In the genomic region with DNA sequence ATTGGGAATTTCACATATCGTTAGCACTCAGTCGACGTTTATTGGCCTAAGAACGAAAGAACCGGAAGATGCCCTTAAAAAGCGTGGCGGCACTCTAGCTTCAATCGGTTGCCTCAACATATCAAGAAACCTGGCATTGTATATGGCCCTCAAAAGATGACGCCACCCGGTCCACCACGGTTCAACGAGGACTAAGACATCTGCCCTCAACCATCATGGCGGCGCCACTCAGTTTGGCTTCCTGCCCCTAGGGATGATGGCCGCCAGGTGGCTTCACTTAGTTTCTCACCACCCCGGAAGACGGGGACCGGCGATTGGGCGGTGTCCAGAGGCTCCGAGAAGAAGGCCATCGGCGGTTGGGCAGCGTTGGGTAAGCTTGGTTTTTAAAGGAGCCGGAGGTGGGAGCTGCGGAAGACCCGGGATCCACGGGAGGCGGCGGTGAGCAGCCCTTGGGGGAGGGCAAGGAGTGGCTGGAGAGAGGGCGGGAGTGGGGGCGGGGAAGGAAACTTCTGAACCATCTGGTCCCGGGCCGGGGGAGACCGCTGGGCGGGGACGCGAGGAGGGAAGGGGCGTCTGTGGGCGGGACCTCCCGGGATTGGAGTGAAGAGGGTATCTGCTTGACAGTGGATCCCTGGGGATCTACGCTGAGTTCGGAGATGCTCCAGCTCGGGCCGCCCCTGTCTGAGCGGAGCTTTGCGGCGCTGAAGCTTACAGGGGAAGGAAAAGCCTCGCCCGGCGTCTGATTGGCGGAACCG, we compare ENCODE assay signal across 1 cellular context.
TF ChIP-seq lines count a peak whose summit lies in the region.

PRR14 (plus strand) TSS at position 592 of the 755 bp plus-strand sequence. CDS start 686 bp downstream, outside the sequence.

TF ChIP-seq in HepG2, 621 proteins besides CTCF, POLR2A, EP300 and RAD21 (continued from another document and continues in another):
- TF ChIP-seq, protein P1, sequence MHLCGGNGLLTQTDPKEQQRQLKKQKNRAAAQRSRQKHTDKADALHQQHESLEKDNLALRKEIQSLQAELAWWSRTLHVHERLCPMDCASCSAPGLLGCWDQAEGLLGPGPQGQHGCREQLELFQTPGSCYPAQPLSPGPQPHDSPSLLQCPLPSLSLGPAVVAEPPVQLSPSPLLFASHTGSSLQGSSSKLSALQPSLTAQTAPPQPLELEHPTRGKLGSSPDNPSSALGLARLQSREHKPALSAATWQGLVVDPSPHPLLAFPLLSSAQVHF (CRISPR knock-in tag; IDR thresholded peaks at IDR 0.05), result no peak
- TF ChIP-seq BORCS8-MEF2B (CRISPR knock-in tag; IDR thresholded peaks at IDR 0.05) (no peak), MYNN (CRISPR knock-in tag; IDR thresholded peaks at IDR 0.05; ENCODE audit: low read depth) (no peak), FOXK2 (IDR thresholded peaks at IDR 0.05) (no peak), ZNF619 (CRISPR knock-in tag; IDR thresholded peaks at IDR 0.05) (no peak), ONECUT2 (CRISPR knock-in tag; IDR thresholded peaks at IDR 0.05) (no peak), ZIK1 (CRISPR knock-in tag; IDR thresholded peaks at IDR 0.05; ENCODE audit: borderline replicate concordance, low read depth) (0 out of 2 replicates have a peak, but pooled peaks have one; percentile 48), SMC3 (IDR thresholded peaks at IDR 0.05; ENCODE audit: low read length) (no peak), ATF7 (IDR thresholded peaks at IDR 0.05) (no peak), ATF7 (CRISPR knock-in tag; IDR thresholded peaks at IDR 0.05) (peak; percentile 77; the same call in 1 of the 2 replicates), HMGXB4 (CRISPR knock-in tag; IDR thresholded peaks at IDR 0.05; ENCODE audit: borderline replicate concordance in 1 of 2, low read depth in 1 of 2) (peak; percentile 52 to 74), MTERF4 (CRISPR knock-in tag; IDR thresholded peaks at IDR 0.05) (no peak; the same call in 1 of the 2 replicates), ZBTB37 (CRISPR knock-in tag; IDR thresholded peaks at IDR 0.05) (no peak), NFE2L2 (IDR thresholded peaks at IDR 0.05; ENCODE audit: low read length) (no peak), KMT2A (CRISPR knock-in tag; IDR thresholded peaks at IDR 0.05) (no peak), HOXA9 (CRISPR knock-in tag; IDR thresholded peaks at IDR 0.05; ENCODE audit: borderline replicate concordance) (0 out of 2 replicates have a peak, but pooled peaks have one; percentile 40), NFRKB (IDR thresholded peaks at IDR 0.05) (peak; percentile 82), FOSL2 (CRISPR knock-in tag; IDR thresholded peaks at IDR 0.05) (peak; percentile 65), ZNF891 (CRISPR knock-in tag; IDR thresholded peaks at IDR 0.05) (no peak; the same call in 1 of the 2 replicates), ZNF446 (CRISPR knock-in tag; IDR thresholded peaks at IDR 0.05) (no peak; the same call in 1 of the 2 replicates), ZNF83 (CRISPR knock-in tag; IDR thresholded peaks at IDR 0.05; ENCODE audit: borderline replicate concordance) (no peak), ZNF296 (CRISPR knock-in tag; conservative IDR thresholded peaks at IDR 0.05) (no peak), FOXO1 (CRISPR knock-in tag; IDR thresholded peaks at IDR 0.05) (no peak), MLXIP (CRISPR knock-in tag; IDR thresholded peaks at IDR 0.05; ENCODE audit: borderline replicate concordance) (no peak), ZNF720 (CRISPR knock-in tag; IDR thresholded peaks at IDR 0.05) (no peak), IKZF4 (CRISPR knock-in tag; IDR thresholded peaks at IDR 0.05; ENCODE audit: borderline replicate concordance, low read depth, not compliant biosample characterization) (no peak), ZNF552 (CRISPR knock-in tag; IDR thresholded peaks at IDR 0.05; ENCODE audit: borderline replicate concordance) (peak; percentile 50; the same call in 1 of the 2 replicates), NONO (IDR thresholded peaks at IDR 0.05) (no peak), NONO (CRISPR knock-in tag; conservative IDR thresholded peaks at IDR 0.05) (peak; percentile 93), ZNF24 (IDR thresholded peaks at IDR 0.05) (no peak), THAP11 (CRISPR knock-in tag; IDR thresholded peaks at IDR 0.05) (peak; percentile 95), TARDBP (CRISPR knock-in tag; IDR thresholded peaks at IDR 0.05) (peak; percentile 89), NCOA5 (CRISPR knock-in tag; IDR thresholded peaks at IDR 0.05) (no peak), MZF1 (CRISPR knock-in tag; IDR thresholded peaks at IDR 0.05; ENCODE audit: borderline replicate concordance) (no peak), PTBP1 (IDR thresholded peaks at IDR 0.05; ENCODE audit: low read depth, low read length, poor library complexity, severe bottlenecking) (peak; percentile 96), ZFP37 (CRISPR knock-in tag; IDR thresholded peaks at IDR 0.05; ENCODE audit: borderline replicate concordance) (no peak), ZNF782 (CRISPR knock-in tag; IDR thresholded peaks at IDR 0.05; ENCODE audit: borderline replicate concordance) (peak; percentile 11; the same call in 1 of the 2 replicates), GATAD1 (CRISPR knock-in tag; IDR thresholded peaks at IDR 0.05) (peak; percentile 77), PAF1 (CRISPR knock-in tag; IDR thresholded peaks at IDR 0.05) (no peak), ZFP36L2 (CRISPR knock-in tag; IDR thresholded peaks at IDR 0.05) (no peak), ZNF589 (CRISPR knock-in tag; conservative IDR thresholded peaks at IDR 0.05) (no peak), ZFP90 (CRISPR knock-in tag; IDR thresholded peaks at IDR 0.05; ENCODE audit: borderline replicate concordance) (no peak), ZNF496 (CRISPR knock-in tag; IDR thresholded peaks at IDR 0.05; ENCODE audit: insufficient replicate concordance) (no peak)
- TF ChIP-seq, protein P2, sequence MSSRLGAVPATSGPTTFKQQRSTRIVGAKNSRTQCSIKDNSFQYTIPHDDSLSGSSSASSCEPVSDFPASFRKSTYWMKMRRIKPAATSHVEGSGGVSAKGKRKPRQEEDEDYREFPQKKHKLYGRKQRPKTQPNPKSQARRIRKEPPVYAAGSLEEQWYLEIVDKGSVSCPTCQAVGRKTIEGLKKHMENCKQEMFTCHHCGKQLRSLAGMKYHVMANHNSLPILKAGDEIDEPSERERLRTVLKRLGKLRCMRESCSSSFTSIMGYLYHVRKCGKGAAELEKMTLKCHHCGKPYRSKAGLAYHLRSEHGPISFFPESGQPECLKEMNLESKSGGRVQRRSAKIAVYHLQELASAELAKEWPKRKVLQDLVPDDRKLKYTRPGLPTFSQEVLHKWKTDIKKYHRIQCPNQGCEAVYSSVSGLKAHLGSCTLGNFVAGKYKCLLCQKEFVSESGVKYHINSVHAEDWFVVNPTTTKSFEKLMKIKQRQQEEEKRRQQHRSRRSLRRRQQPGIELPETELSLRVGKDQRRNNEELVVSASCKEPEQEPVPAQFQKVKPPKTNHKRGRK (CRISPR knock-in tag; IDR thresholded peaks at IDR 0.05), result no peak
- TF ChIP-seq, protein P3, sequence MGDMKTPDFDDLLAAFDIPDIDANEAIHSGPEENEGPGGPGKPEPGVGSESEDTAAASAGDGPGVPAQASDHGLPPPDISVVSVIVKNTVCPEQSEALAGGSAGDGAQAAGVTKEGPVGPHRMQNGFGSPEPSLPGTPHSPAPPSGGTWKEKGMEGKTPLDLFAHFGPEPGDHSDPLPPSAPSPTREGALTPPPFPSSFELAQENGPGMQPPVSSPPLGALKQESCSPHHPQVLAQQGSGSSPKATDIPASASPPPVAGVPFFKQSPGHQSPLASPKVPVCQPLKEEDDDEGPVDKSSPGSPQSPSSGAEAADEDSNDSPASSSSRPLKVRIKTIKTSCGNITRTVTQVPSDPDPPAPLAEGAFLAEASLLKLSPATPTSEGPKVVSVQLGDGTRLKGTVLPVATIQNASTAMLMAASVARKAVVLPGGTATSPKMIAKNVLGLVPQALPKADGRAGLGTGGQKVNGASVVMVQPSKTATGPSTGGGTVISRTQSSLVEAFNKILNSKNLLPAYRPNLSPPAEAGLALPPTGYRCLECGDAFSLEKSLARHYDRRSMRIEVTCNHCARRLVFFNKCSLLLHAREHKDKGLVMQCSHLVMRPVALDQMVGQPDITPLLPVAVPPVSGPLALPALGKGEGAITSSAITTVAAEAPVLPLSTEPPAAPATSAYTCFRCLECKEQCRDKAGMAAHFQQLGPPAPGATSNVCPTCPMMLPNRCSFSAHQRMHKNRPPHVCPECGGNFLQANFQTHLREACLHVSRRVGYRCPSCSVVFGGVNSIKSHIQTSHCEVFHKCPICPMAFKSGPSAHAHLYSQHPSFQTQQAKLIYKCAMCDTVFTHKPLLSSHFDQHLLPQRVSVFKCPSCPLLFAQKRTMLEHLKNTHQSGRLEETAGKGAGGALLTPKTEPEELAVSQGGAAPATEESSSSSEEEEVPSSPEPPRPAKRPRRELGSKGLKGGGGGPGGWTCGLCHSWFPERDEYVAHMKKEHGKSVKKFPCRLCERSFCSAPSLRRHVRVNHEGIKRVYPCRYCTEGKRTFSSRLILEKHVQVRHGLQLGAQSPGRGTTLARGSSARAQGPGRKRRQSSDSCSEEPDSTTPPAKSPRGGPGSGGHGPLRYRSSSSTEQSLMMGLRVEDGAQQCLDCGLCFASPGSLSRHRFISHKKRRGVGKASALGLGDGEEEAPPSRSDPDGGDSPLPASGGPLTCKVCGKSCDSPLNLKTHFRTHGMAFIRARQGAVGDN (CRISPR knock-in tag; IDR thresholded peaks at IDR 0.05), result peak; percentile 75
- TF ChIP-seq, protein P4, sequence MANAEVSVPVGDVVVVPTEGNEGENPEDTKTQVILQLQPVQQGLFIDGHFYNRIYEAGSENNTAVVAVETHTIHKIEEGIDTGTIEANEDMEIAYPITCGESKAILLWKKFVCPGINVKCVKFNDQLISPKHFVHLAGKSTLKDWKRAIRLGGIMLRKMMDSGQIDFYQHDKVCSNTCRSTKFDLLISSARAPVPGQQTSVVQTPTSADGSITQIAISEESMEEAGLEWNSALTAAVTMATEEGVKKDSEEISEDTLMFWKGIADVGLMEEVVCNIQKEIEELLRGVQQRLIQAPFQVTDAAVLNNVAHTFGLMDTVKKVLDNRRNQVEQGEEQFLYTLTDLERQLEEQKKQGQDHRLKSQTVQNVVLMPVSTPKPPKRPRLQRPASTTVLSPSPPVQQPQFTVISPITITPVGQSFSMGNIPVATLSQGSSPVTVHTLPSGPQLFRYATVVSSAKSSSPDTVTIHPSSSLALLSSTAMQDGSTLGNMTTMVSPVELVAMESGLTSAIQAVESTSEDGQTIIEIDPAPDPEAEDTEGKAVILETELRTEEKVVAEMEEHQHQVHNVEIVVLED (CRISPR knock-in tag; IDR thresholded peaks at IDR 0.05; ENCODE audit: borderline replicate concordance), result peak; percentile 70; the same call in 1 of the 2 replicates
- TF ChIP-seq, protein P5, sequence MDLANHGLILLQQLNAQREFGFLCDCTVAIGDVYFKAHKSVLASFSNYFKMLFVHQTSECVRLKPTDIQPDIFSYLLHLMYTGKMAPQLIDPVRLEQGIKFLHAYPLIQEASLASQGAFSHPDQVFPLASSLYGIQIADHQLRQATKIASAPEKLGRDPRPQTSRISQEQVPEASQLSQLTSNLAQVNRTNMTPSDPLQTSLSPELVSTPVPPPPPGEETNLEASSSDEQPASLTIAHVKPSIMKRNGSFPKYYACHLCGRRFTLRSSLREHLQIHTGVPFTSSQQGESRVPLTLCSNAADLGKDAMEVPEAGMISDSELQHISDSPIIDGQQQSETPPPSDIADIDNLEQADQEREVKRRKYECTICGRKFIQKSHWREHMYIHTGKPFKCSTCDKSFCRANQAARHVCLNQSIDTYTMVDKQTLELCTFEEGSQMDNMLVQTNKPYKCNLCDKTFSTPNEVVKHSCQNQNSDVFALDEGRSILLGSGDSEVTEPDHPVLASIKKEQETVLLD (CRISPR knock-in tag; IDR thresholded peaks at IDR 0.05; ENCODE audit: low read depth), result 0 out of 2 replicates have a peak, but pooled peaks have one; percentile 74
